ENCODE assay signal across 1 cellular context in genomic region chr19:51259348-51260245, GRCh38.
TF ChIP-seq lines count a peak whose summit lies in the region.

No MANE protein-coding gene starts in this region.

TF ChIP-seq in SK-N-SH treated with all-trans-retinoic acid at 6 μM for 48 hours, 23 proteins besides CTCF, POLR2A, EP300 and RAD21 (continued from another document):
- TF ChIP-seq ZC3H10 (CRISPR knock-in tag; IDR thresholded peaks at IDR 0.05), result no peak
- no peak for TF ChIP-seq ZNF70 (CRISPR knock-in tag; IDR thresholded peaks at IDR 0.05)
- no peak for TF ChIP-seq PPARA (CRISPR knock-in tag; IDR thresholded peaks at IDR 0.05; ENCODE audit: borderline replicate concordance)
- no peak for TF ChIP-seq ISL1 (CRISPR knock-in tag; IDR thresholded peaks at IDR 0.05)
- TF ChIP-seq ESRRG (CRISPR knock-in tag; IDR thresholded peaks at IDR 0.05), result no peak
